Comparison of ENCODE assay signal across 1 cellular context in genomic region chr7:30284298-30285066, GRCh38.
A peak's percentile ranks its signal among the peaks of the same experiment; 100 is the strongest.
TF ChIP-seq lines count a peak whose summit lies in the region.

ZNRF2 (plus strand) TSS chr7:30284597; CDS start chr7:30285358, 761 bp downstream.

TF ChIP-seq in HepG2, 621 proteins besides CTCF, POLR2A, EP300 and RAD21 (continued from another document and continues in another):
- TF ChIP-seq, protein P1, sequence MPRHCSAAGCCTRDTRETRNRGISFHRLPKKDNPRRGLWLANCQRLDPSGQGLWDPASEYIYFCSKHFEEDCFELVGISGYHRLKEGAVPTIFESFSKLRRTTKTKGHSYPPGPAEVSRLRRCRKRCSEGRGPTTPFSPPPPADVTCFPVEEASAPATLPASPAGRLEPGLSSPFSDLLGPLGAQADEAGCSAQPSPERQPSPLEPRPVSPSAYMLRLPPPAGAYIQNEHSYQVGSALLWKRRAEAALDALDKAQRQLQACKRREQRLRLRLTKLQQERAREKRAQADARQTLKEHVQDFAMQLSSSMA (CRISPR knock-in tag; IDR thresholded peaks at IDR 0.05) = no peak
- TF ChIP-seq ZBTB38 (CRISPR knock-in tag; IDR thresholded peaks at IDR 0.05) (peak; percentile 62), GPN1 (CRISPR knock-in tag; IDR thresholded peaks at IDR 0.05; ENCODE audit: borderline replicate concordance) (no peak), ZFP36 (IDR thresholded peaks at IDR 0.05; ENCODE audit: borderline replicate concordance, low read depth, low read length, partially characterized antibody) (no peak), MAFK (conservative IDR thresholded peaks at IDR 0.05 in 1 of 2, IDR thresholded peaks at IDR 0.05 in 1 of 2; ENCODE audit: low read length in 2 of 2) (no peak), EEA1 (CRISPR knock-in tag; IDR thresholded peaks at IDR 0.05; ENCODE audit: borderline replicate concordance) (peak; percentile 80), NFKBIZ (CRISPR knock-in tag; IDR thresholded peaks at IDR 0.05) (no peak), SALL2 (CRISPR knock-in tag; IDR thresholded peaks at IDR 0.05) (peak; percentile 69; the same call in 1 of the 2 replicates), ZBTB1 (CRISPR knock-in tag; IDR thresholded peaks at IDR 0.05; ENCODE audit: borderline replicate concordance) (no peak), ZNF589 (CRISPR knock-in tag; conservative IDR thresholded peaks at IDR 0.05) (no peak), MIXL1 (CRISPR knock-in tag; IDR thresholded peaks at IDR 0.05) (no peak), CENPT (CRISPR knock-in tag; IDR thresholded peaks at IDR 0.05; ENCODE audit: low read depth) (no peak), HOXD1 (CRISPR knock-in tag; IDR thresholded peaks at IDR 0.05) (peak; percentile 43; the same call in 1 of the 2 replicates), ZKSCAN8 (CRISPR knock-in tag; IDR thresholded peaks at IDR 0.05; ENCODE audit: borderline replicate concordance) (no peak), RBM39 (IDR thresholded peaks at IDR 0.05; ENCODE audit: low read depth, low read length, poor library complexity, severe bottlenecking) (peak; percentile 83), MTF1 (CRISPR knock-in tag; IDR thresholded peaks at IDR 0.05) (0 out of 2 replicates have a peak, but pooled peaks have one; percentile 28), ZNF253 (CRISPR knock-in tag; IDR thresholded peaks at IDR 0.05; ENCODE audit: borderline replicate concordance) (no peak), ZNF615 (CRISPR knock-in tag; IDR thresholded peaks at IDR 0.05; ENCODE audit: borderline replicate concordance) (no peak), DBP (CRISPR knock-in tag; IDR thresholded peaks at IDR 0.05; ENCODE audit: not compliant biosample characterization) (no peak), ZNF24 (IDR thresholded peaks at IDR 0.05) (no peak), HES4 (CRISPR knock-in tag; IDR thresholded peaks at IDR 0.05; ENCODE audit: borderline replicate concordance) (no peak; the same call in 1 of the 2 replicates), PCBP1 (IDR thresholded peaks at IDR 0.05; ENCODE audit: borderline replicate concordance, low read depth, low read length) (no peak), XRCC5 (optimal IDR thresholded peaks at IDR 0.05; ENCODE audit: low read length) (peak; percentile 57), ZNF121 (CRISPR knock-in tag; IDR thresholded peaks at IDR 0.05) (no peak), TMF1 (CRISPR knock-in tag; IDR thresholded peaks at IDR 0.05; ENCODE audit: low read depth) (peak; percentile 35; the same call in 1 of the 2 replicates), MED8 (CRISPR knock-in tag; IDR thresholded peaks at IDR 0.05; ENCODE audit: insufficient replicate concordance) (peak; percentile 51), TRIM24 (CRISPR knock-in tag; IDR thresholded peaks at IDR 0.05) (no peak), TERF1 (CRISPR knock-in tag; IDR thresholded peaks at IDR 0.05) (no peak), MZF1 (CRISPR knock-in tag; IDR thresholded peaks at IDR 0.05; ENCODE audit: borderline replicate concordance) (no peak), SP2 (CRISPR knock-in tag; IDR thresholded peaks at IDR 0.05) (peak; percentile 79), NCOA2 (CRISPR knock-in tag; IDR thresholded peaks at IDR 0.05) (no peak), ZNF138 (CRISPR knock-in tag; IDR thresholded peaks at IDR 0.05; ENCODE audit: low read depth) (peak; percentile 89), PHF5A (CRISPR knock-in tag; IDR thresholded peaks at IDR 0.05; ENCODE audit: low read depth, unreplicated experiment) (peak; percentile 29), ZNF274 (CRISPR knock-in tag; IDR thresholded peaks at IDR 0.05) (0 out of 2 replicates have a peak, but pooled peaks have one; percentile 55), ZNF768 (CRISPR knock-in tag; IDR thresholded peaks at IDR 0.05) (0 out of 2 replicates have a peak, but pooled peaks have one; percentile 53), ZSCAN5A (CRISPR knock-in tag; IDR thresholded peaks at IDR 0.05; ENCODE audit: borderline replicate concordance) (no peak), ZNF883 (CRISPR knock-in tag; IDR thresholded peaks at IDR 0.05; ENCODE audit: not compliant biosample characterization) (peak; percentile 37), NR2F6 (IDR thresholded peaks at IDR 0.05) (no peak), NR2F6 (CRISPR knock-in tag; IDR thresholded peaks at IDR 0.05) (no peak), SNAPC2 (CRISPR knock-in tag; IDR thresholded peaks at IDR 0.05) (no peak), ZNF225 (CRISPR knock-in tag; IDR thresholded peaks at IDR 0.05) (0 out of 2 replicates have a peak, but pooled peaks have one; percentile 21), ZNF34 (CRISPR knock-in tag; IDR thresholded peaks at IDR 0.05; ENCODE audit: borderline replicate concordance) (no peak)
- TF ChIP-seq, protein P2, sequence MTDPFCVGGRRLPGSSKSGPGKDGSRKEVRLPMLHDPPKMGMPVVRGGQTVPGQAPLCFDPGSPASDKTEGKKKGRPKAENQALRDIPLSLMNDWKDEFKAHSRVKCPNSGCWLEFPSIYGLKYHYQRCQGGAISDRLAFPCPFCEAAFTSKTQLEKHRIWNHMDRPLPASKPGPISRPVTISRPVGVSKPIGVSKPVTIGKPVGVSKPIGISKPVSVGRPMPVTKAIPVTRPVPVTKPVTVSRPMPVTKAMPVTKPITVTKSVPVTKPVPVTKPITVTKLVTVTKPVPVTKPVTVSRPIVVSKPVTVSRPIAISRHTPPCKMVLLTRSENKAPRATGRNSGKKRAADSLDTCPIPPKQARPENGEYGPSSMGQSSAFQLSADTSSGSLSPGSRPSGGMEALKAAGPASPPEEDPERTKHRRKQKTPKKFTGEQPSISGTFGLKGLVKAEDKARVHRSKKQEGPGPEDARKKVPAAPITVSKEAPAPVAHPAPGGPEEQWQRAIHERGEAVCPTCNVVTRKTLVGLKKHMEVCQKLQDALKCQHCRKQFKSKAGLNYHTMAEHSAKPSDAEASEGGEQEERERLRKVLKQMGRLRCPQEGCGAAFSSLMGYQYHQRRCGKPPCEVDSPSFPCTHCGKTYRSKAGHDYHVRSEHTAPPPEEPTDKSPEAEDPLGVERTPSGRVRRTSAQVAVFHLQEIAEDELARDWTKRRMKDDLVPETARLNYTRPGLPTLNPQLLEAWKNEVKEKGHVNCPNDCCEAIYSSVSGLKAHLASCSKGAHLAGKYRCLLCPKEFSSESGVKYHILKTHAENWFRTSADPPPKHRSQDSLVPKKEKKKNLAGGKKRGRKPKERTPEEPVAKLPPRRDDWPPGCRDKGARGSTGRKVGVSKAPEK (CRISPR knock-in tag; IDR thresholded peaks at IDR 0.05; ENCODE audit: borderline replicate concordance) = no peak
- TF ChIP-seq, protein P3, sequence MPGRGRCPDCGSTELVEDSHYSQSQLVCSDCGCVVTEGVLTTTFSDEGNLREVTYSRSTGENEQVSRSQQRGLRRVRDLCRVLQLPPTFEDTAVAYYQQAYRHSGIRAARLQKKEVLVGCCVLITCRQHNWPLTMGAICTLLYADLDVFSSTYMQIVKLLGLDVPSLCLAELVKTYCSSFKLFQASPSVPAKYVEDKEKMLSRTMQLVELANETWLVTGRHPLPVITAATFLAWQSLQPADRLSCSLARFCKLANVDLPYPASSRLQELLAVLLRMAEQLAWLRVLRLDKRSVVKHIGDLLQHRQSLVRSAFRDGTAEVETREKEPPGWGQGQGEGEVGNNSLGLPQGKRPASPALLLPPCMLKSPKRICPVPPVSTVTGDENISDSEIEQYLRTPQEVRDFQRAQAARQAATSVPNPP (CRISPR knock-in tag; IDR thresholded peaks at IDR 0.05) = peak; percentile 16
- TF ChIP-seq, protein P4, sequence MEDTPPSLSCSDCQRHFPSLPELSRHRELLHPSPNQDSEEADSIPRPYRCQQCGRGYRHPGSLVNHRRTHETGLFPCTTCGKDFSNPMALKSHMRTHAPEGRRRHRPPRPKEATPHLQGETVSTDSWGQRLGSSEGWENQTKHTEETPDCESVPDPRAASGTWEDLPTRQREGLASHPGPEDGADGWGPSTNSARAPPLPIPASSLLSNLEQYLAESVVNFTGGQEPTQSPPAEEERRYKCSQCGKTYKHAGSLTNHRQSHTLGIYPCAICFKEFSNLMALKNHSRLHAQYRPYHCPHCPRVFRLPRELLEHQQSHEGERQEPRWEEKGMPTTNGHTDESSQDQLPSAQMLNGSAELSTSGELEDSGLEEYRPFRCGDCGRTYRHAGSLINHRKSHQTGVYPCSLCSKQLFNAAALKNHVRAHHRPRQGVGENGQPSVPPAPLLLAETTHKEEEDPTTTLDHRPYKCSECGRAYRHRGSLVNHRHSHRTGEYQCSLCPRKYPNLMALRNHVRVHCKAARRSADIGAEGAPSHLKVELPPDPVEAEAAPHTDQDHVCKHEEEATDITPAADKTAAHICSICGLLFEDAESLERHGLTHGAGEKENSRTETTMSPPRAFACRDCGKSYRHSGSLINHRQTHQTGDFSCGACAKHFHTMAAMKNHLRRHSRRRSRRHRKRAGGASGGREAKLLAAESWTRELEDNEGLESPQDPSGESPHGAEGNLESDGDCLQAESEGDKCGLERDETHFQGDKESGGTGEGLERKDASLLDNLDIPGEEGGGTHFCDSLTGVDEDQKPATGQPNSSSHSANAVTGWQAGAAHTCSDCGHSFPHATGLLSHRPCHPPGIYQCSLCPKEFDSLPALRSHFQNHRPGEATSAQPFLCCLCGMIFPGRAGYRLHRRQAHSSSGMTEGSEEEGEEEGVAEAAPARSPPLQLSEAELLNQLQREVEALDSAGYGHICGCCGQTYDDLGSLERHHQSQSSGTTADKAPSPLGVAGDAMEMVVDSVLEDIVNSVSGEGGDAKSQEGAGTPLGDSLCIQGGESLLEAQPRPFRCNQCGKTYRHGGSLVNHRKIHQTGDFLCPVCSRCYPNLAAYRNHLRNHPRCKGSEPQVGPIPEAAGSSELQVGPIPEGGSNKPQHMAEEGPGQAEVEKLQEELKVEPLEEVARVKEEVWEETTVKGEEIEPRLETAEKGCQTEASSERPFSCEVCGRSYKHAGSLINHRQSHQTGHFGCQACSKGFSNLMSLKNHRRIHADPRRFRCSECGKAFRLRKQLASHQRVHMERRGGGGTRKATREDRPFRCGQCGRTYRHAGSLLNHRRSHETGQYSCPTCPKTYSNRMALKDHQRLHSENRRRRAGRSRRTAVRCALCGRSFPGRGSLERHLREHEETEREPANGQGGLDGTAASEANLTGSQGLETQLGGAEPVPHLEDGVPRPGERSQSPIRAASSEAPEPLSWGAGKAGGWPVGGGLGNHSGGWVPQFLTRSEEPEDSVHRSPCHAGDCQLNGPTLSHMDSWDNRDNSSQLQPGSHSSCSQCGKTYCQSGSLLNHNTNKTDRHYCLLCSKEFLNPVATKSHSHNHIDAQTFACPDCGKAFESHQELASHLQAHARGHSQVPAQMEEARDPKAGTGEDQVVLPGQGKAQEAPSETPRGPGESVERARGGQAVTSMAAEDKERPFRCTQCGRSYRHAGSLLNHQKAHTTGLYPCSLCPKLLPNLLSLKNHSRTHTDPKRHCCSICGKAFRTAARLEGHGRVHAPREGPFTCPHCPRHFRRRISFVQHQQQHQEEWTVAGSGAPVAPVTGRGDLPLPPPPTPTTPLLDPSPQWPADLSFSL (CRISPR knock-in tag; IDR thresholded peaks at IDR 0.05) = no peak
- TF ChIP-seq, protein P5, sequence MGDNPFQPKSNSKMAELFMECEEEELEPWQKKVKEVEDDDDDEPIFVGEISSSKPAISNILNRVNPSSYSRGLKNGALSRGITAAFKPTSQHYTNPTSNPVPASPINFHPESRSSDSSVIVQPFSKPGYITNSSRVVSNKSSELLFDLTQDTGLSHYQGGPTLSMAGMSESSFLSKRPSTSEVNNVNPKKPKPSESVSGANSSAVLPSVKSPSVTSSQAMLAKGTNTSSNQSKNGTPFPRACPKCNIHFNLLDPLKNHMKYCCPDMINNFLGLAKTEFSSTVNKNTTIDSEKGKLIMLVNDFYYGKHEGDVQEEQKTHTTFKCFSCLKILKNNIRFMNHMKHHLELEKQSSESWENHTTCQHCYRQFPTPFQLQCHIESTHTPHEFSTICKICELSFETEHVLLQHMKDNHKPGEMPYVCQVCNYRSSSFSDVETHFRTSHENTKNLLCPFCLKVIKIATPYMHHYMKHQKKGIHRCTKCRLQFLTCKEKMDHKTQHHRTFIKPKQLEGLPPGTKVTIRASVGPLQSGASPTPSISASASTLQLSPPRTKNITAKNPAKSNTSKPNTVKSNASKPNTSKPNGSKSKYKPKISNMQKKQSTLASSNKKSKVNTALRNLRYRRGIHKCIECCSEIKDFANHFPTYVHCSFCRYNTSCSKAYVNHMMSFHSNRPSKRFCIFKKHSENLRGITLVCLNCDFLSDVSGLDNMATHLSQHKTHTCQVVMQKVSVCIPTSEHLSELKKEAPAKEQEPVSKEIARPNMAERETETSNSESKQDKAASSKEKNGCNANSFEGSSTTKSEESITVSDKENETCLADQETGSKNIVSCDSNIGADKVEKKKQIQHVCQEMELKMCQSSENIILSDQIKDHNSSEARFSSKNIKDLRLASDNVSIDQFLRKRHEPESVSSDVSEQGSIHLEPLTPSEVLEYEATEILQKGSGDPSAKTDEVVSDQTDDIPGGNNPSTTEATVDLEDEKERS (CRISPR knock-in tag; IDR thresholded peaks at IDR 0.05) = no peak
